1 cellular context compared by ENCODE assay signal in genomic region chr11:27506200-27507182, GRCh38.
TF ChIP-seq lines count a peak whose summit lies in the region.

LIN7C (minus strand) TSS chr11:27506769; CDS start chr11:27506752, 17 bp downstream.

TF ChIP-seq in K562, 482 proteins besides CTCF, POLR2A, EP300 and RAD21 (continued from another document and continues in another):
- TF ChIP-seq SAP30 (IDR thresholded peaks at IDR 0.05; ENCODE audit: borderline replicate concordance, insufficient read depth, low read depth, low read length, poor library complexity, severe bottlenecking) (peak; percentile 72), TBL1XR1 (IDR thresholded peaks at IDR 0.05; ENCODE audit: low read length in 2 of 2) (peak in 1 of 2 experiments; percentile 15; a peak in 1 of 4 replicates), NFE2 (IDR thresholded peaks at IDR 0.05; ENCODE audit: low read depth) (no peak), ILK (tag; IDR thresholded peaks at IDR 0.05; ENCODE audit: borderline replicate concordance, low read depth) (no peak), ZMIZ1 (IDR thresholded peaks at IDR 0.05; ENCODE audit: low read depth in 2 of 2, low read length in 2 of 2) (peak in 1 of 2 experiments; percentile 30; a peak in 1 of 4 replicates), ZNF311 (CRISPR knock-in tag; IDR thresholded peaks at IDR 0.05) (no peak), CBX3 (IDR thresholded peaks at IDR 0.05; ENCODE audit: borderline replicate concordance in 1 of 2, low read length in 2 of 2) (no peak), TCF15 (CRISPR knock-in tag; IDR thresholded peaks at IDR 0.05) (no peak), ELK1 (CRISPR knock-in tag; IDR thresholded peaks at IDR 0.05) (no peak), ERF (CRISPR knock-in tag; IDR thresholded peaks at IDR 0.05) (0 out of 2 replicates have a peak, but pooled peaks have one; percentile 25), CREBBP (IDR thresholded peaks at IDR 0.05; ENCODE audit: low read depth, low read length) (no peak), PHB2 (IDR thresholded peaks at IDR 0.05; ENCODE audit: low read depth) (no peak), ESRRB (CRISPR knock-in tag; IDR thresholded peaks at IDR 0.05; ENCODE audit: borderline replicate concordance) (no peak), ZBTB26 (CRISPR knock-in tag; IDR thresholded peaks at IDR 0.05) (no peak), ELF2 (CRISPR knock-in tag; IDR thresholded peaks at IDR 0.05) (peak; percentile 52; the same call in 1 of the 2 replicates), ZKSCAN1 (IDR thresholded peaks at IDR 0.05; ENCODE audit: low read depth, low read length) (no peak), SMARCA4 (IDR thresholded peaks at IDR 0.05) (no peak), ZNF445 (CRISPR knock-in tag; IDR thresholded peaks at IDR 0.05; ENCODE audit: low read depth) (no peak), ZNF584 (CRISPR knock-in tag; IDR thresholded peaks at IDR 0.05; ENCODE audit: low read depth) (no peak), ZNF449 (CRISPR knock-in tag; IDR thresholded peaks at IDR 0.05) (no peak), ZNF146 (CRISPR knock-in tag; IDR thresholded peaks at IDR 0.05; ENCODE audit: unreplicated experiment) (no peak), USF1 (CRISPR knock-in tag; IDR thresholded peaks at IDR 0.05) (no peak), YY1 (IDR thresholded peaks at IDR 0.05; ENCODE audit: borderline replicate concordance in 1 of 3, control insufficient read depth in 1 of 3, extremely low read depth in 1 of 3, insufficient read depth in 3 of 3, insufficient read length in 1 of 3, insufficient replicate concordance in 2 of 3, low read depth in 1 of 3, low read length in 2 of 3) (peak; percentile 78 to 97 (median 94)), ZNF764 (CRISPR knock-in tag; IDR thresholded peaks at IDR 0.05; ENCODE audit: low read depth) (no peak), KLF10 (CRISPR knock-in tag; IDR thresholded peaks at IDR 0.05) (no peak), HMG20A (CRISPR knock-in tag; conservative IDR thresholded peaks at IDR 0.05) (no peak), OTX1 (CRISPR knock-in tag; IDR thresholded peaks at IDR 0.05) (no peak), POLR2H (tag; IDR thresholded peaks at IDR 0.05; ENCODE audit: low read depth) (peak; percentile 92), STAT5A (IDR thresholded peaks at IDR 0.05; ENCODE audit: borderline replicate concordance, low read length) (no peak; the same call in 1 of the 2 replicates), MCM2 (IDR thresholded peaks at IDR 0.05; ENCODE audit: low read depth) (no peak), ZNF41 (CRISPR knock-in tag; conservative IDR thresholded peaks at IDR 0.05) (no peak), SIX5 (IDR thresholded peaks at IDR 0.05; ENCODE audit: borderline replicate concordance in 1 of 2, insufficient read depth in 1 of 2, low read depth in 1 of 2, low read length in 2 of 2) (peak in 1 of 2 experiments; percentile 2; a peak in 1 of 4 replicates), ZNF197 (CRISPR knock-in tag; IDR thresholded peaks at IDR 0.05; ENCODE audit: low read depth) (no peak), GATAD2A (IDR thresholded peaks at IDR 0.05) (no peak), U2AF1 (optimal IDR thresholded peaks at IDR 0.05; ENCODE audit: low read depth, low read length) (no peak), TFAP4 (CRISPR knock-in tag; IDR thresholded peaks at IDR 0.05; ENCODE audit: borderline replicate concordance) (no peak; the same call in 1 of the 2 replicates), KLF1 (tag; IDR thresholded peaks at IDR 0.05) (no peak), ZNF239 (CRISPR knock-in tag; IDR thresholded peaks at IDR 0.05) (no peak), IFI16 (CRISPR knock-in tag; IDR thresholded peaks at IDR 0.05) (no peak), NR3C1 (CRISPR knock-in tag; IDR thresholded peaks at IDR 0.05) (no peak), PHF21A (IDR thresholded peaks at IDR 0.05; ENCODE audit: borderline replicate concordance, low read depth) (0 out of 2 replicates have a peak, but pooled peaks have one; percentile 63), NBN (IDR thresholded peaks at IDR 0.05; ENCODE audit: low read depth) (0 out of 2 replicates have a peak, but pooled peaks have one; percentile 34), ZBTB11 (CRISPR knock-in tag; IDR thresholded peaks at IDR 0.05) (peak in 1 of 3 experiments; percentile 79; a peak in 2 of 6 replicates), FOXO4 (CRISPR knock-in tag; IDR thresholded peaks at IDR 0.05) (no peak), TCFL5 (CRISPR knock-in tag; conservative IDR thresholded peaks at IDR 0.05) (no peak), FOXK1 (CRISPR knock-in tag; IDR thresholded peaks at IDR 0.05; ENCODE audit: borderline replicate concordance) (peak; percentile 39; the same call in 1 of the 2 replicates), ETV6 (IDR thresholded peaks at IDR 0.05; ENCODE audit: borderline replicate concordance in 1 of 2, low read depth in 2 of 2, low read length in 1 of 2) (no peak; a peak in 1 of 4 replicates), ETV6 (CRISPR knock-in tag; IDR thresholded peaks at IDR 0.05; ENCODE audit: borderline replicate concordance) (no peak), SETDB1 (IDR thresholded peaks at IDR 0.05; ENCODE audit: low read length) (no peak), TFE3 (CRISPR knock-in tag; IDR thresholded peaks at IDR 0.05) (no peak), TBP (optimal IDR thresholded peaks at IDR 0.05; ENCODE audit: low read depth, low read length) (peak; percentile 93), ZNF174 (CRISPR knock-in tag; IDR thresholded peaks at IDR 0.05) (no peak), DMBX1 (CRISPR knock-in tag; IDR thresholded peaks at IDR 0.05; ENCODE audit: borderline replicate concordance) (no peak), ZKSCAN3 (CRISPR knock-in tag; IDR thresholded peaks at IDR 0.05) (no peak)
